In the genomic region with DNA sequence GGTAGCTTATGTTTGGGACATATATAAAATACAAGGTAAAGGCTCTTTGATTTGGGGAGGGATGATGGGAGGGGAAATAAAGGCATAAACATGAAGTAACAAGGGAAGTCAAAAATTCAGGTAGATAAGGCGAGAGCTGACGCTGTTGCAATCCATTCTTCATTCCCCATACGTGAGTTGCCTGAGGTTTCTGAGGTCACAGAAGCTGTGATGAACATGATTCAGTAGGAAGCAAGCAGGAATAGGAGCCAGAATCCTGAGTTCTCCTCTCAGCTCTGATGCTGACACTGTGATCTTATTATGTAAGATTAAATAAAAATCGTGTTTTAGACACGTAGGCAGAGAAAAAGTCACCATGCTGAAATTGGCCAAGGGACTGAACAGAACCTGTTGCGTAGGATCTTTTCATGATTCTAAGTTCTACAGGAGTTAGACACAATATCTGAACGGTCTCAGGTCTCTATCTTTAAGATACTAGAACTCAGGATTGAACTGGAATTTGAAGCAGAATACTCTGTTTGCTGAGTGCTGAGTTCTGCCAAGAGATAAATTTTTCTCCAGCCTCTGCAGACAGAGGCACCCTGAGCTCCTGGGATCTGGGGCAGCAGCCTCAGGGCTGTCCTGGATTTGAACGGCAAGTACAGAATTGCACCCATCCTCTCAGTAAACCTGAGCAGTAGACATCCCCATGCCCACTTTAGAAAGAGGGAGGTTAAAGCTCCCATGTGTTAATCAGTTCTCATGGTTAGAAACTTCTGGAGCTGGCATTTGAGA, we compare ENCODE assay signal across 2 cellular contexts.
A peak's percentile ranks its signal among the peaks of the same experiment; 100 is the strongest.
TF ChIP-seq lines count a peak whose summit lies in the region.

No MANE protein-coding gene starts in this region.

TF ChIP-seq in A549, 52 proteins besides CTCF, POLR2A, EP300 and RAD21:
- TF ChIP-seq REST (IDR thresholded peaks at IDR 0.05): no peak
- TF ChIP-seq HDAC2 (IDR thresholded peaks at IDR 0.05): no peak
- 0 out of 4 replicates have a peak, but pooled peaks have one; percentile 7 to 33 for TF ChIP-seq CEBPB (IDR thresholded peaks at IDR 0.05)
- no peak for TF ChIP-seq MYC (IDR thresholded peaks at IDR 0.05; ENCODE audit: borderline replicate concordance, low read length)
- peak; percentile 25; the same call in 1 of the 2 replicates for TF ChIP-seq FOSL2 (IDR thresholded peaks at IDR 0.05)
- no peak for TF ChIP-seq FOSL2 (CRISPR knock-in tag; IDR thresholded peaks at IDR 0.05)

TF ChIP-seq in HepG2, 621 proteins besides CTCF, POLR2A, EP300 and RAD21:
- TF ChIP-seq STAT5B (CRISPR knock-in tag; IDR thresholded peaks at IDR 0.05): no peak
- TF ChIP-seq, protein P1, sequence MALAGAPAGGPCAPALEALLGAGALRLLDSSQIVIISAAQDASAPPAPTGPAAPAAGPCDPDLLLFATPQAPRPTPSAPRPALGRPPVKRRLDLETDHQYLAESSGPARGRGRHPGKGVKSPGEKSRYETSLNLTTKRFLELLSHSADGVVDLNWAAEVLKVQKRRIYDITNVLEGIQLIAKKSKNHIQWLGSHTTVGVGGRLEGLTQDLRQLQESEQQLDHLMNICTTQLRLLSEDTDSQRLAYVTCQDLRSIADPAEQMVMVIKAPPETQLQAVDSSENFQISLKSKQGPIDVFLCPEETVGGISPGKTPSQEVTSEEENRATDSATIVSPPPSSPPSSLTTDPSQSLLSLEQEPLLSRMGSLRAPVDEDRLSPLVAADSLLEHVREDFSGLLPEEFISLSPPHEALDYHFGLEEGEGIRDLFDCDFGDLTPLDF (CRISPR knock-in tag; IDR thresholded peaks at IDR 0.05): no peak
- no peak for TF ChIP-seq ZNF800 (CRISPR knock-in tag; IDR thresholded peaks at IDR 0.05)
- no peak for TF ChIP-seq FLYWCH1 (CRISPR knock-in tag; IDR thresholded peaks at IDR 0.05)
- TF ChIP-seq RFX5 (IDR thresholded peaks at IDR 0.05; ENCODE audit: low read depth, low read length): no peak
- 0 out of 2 replicates have a peak, but pooled peaks have one; percentile 16 for TF ChIP-seq YEATS4 (CRISPR knock-in tag; IDR thresholded peaks at IDR 0.05; ENCODE audit: borderline replicate concordance)
- TF ChIP-seq CEBPB (IDR thresholded peaks at IDR 0.05; ENCODE audit: borderline replicate concordance, low read depth, low read length): 0 out of 2 replicates have a peak, but pooled peaks have one; percentile 1
- peak; percentile 9; the same call in 1 of the 2 replicates for TF ChIP-seq RARA (CRISPR knock-in tag; IDR thresholded peaks at IDR 0.05)
- TF ChIP-seq TEAD3 (CRISPR knock-in tag; optimal IDR thresholded peaks at IDR 0.05; ENCODE audit: borderline replicate concordance): peak; percentile 30
- 0 out of 2 replicates have a peak, but pooled peaks have one; percentile 8 for TF ChIP-seq SMAD3 (CRISPR knock-in tag; IDR thresholded peaks at IDR 0.05)
- TF ChIP-seq GMEB1 (CRISPR knock-in tag; IDR thresholded peaks at IDR 0.05; ENCODE audit: borderline replicate concordance): no peak
- no peak for TF ChIP-seq ETV5 (CRISPR knock-in tag; IDR thresholded peaks at IDR 0.05; ENCODE audit: borderline replicate concordance)
- peak; percentile 38; the same call in 1 of the 2 replicates for TF ChIP-seq FOSL2 (CRISPR knock-in tag; IDR thresholded peaks at IDR 0.05)
- TF ChIP-seq GATA4 (IDR thresholded peaks at IDR 0.05; ENCODE audit: borderline replicate concordance, low read depth): no peak
- TF ChIP-seq SIX1 (CRISPR knock-in tag; IDR thresholded peaks at IDR 0.05; ENCODE audit: borderline replicate concordance): no peak
- TF ChIP-seq POLR2G (IDR thresholded peaks at IDR 0.05; ENCODE audit: low read depth, low read length): no peak
- TF ChIP-seq, protein P2, sequence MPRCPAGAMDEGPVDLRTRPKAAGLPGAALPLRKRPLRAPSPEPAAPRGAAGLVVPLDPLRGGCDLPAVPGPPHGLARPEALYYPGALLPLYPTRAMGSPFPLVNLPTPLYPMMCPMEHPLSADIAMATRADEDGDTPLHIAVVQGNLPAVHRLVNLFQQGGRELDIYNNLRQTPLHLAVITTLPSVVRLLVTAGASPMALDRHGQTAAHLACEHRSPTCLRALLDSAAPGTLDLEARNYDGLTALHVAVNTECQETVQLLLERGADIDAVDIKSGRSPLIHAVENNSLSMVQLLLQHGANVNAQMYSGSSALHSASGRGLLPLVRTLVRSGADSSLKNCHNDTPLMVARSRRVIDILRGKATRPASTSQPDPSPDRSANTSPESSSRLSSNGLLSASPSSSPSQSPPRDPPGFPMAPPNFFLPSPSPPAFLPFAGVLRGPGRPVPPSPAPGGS (CRISPR knock-in tag; IDR thresholded peaks at IDR 0.05): no peak
- TF ChIP-seq ZMYM2 (CRISPR knock-in tag; IDR thresholded peaks at IDR 0.05): no peak
- no peak for TF ChIP-seq PHF8 (CRISPR knock-in tag; IDR thresholded peaks at IDR 0.05)
- TF ChIP-seq ISX (CRISPR knock-in tag; conservative IDR thresholded peaks at IDR 0.05): no peak
